In genomic region chr11:100631316-100631715, GRCh38 we compare ENCODE assay signal across 17 cellular contexts. TPM values are rescaled to one million over a fixed set of nuclear protein-coding genes. Genes with fewer than 3 reads are reported as not detected.
A peak's percentile ranks its signal among the peaks of the same experiment; 100 is the strongest.
DNase-seq lines count a peak whose midpoint lies in the region; ATAC-seq, FAIRE-seq and TF ChIP-seq lines count a peak whose summit lies in the region.
"Had no signal": no experiment of that assay in that cellular context is flagged by ENCODE, and none has a peak within 500 bp of the region (broad histone marks: within the 10 kb centered on the region; RNA-seq: fewer than 3 reads in every experiment).

No MANE protein-coding gene starts in this region.

- no peaks in the 10 kb centered on the region for H3F3A ChIP-seq in GM23338 (replicated peaks; ENCODE audit: low read depth)

- no peak overlapping the region for H4K8ac ChIP-seq in mesenchymal stem cell (ENCODE audit: low read length)

- no peaks in the 10 kb centered on the region for H3K79me1 ChIP-seq in mesenchymal stem cell (replicated peaks; ENCODE audit: low read length, poor library complexity, severe bottlenecking)

- H3K27me3 ChIP-seq in GM23338 (ENCODE audit: insufficient read depth) (no peaks in the 10 kb centered on the region), mesenchymal stem cell (ENCODE audit: control insufficient read depth in 1 of 2, insufficient read depth in 1 of 2, low read length in 2 of 2) (no peaks in the 10 kb centered on the region), small intestine (ENCODE audit: control insufficient read depth in 2 of 2, insufficient read depth in 2 of 2, low read length in 2 of 2) (no peaks in the 10 kb centered on the region)
- H3K27me3 ChIP-seq: BE2C had no signal

- no peak overlapping the region for H3K23ac ChIP-seq in mesenchymal stem cell (ENCODE audit: low read length in 2 of 2)

- no peak for FAIRE-seq in small intestine (lab: Jason Lieb, UNC)

- H2BK120ac ChIP-seq in mesenchymal stem cell (ENCODE audit: low read depth, low read length) = no peak overlapping the region

- H2BK15ac ChIP-seq in mesenchymal stem cell (ENCODE audit: low read depth, poor library complexity, severe bottlenecking) = no peak overlapping the region

- H3K4me1 Mint-ChIP-seq in GM23338 = peaks cover 4% of the 10 kb centered on the region; the same call in 2 of the 3 replicates
- no peaks in the 10 kb centered on the region for H3K4me1 Mint-ChIP-seq in activated naive CD4-positive, alpha-beta T cell treated with anti-CD3 and anti-CD28 coated beads for 36 hours (ENCODE audit: low read depth)

- H3K27ac Mint-ChIP-seq in GM23338 = no peak overlapping the region
- H3K27ac Mint-ChIP-seq in activated naive CD4-positive, alpha-beta T cell treated with anti-CD3 and anti-CD28 coated beads for 36 hours = no peak overlapping the region

- H4K91ac ChIP-seq in mesenchymal stem cell (ENCODE audit: low read length) = no peak overlapping the region

- no peak overlapping the region for H3K9ac ChIP-seq in mesenchymal stem cell (ENCODE audit: low read length)

- H2BK5ac ChIP-seq in mesenchymal stem cell (ENCODE audit: low read depth, low read length, poor library complexity, severe bottlenecking) = no peak overlapping the region

- no peaks in the 10 kb centered on the region for H3K36me3 Mint-ChIP-seq in GM23338 (ENCODE audit: low read depth)
- H3K36me3 Mint-ChIP-seq in activated naive CD4-positive, alpha-beta T cell treated with anti-CD3 and anti-CD28 coated beads for 36 hours (ENCODE audit: low read depth) = peaks cover 2% of the 10 kb centered on the region

- no peak overlapping the region for H3K4me3 Mint-ChIP-seq in GM23338
- no peak overlapping the region for H3K4me3 Mint-ChIP-seq in activated naive CD4-positive, alpha-beta T cell treated with anti-CD3 and anti-CD28 coated beads for 36 hours

- no peaks in the 10 kb centered on the region for H4K20me1 ChIP-seq in GM23338 (replicated peaks; ENCODE audit: insufficient read depth)

- H3K27me3 Mint-ChIP-seq in GM23338 (ENCODE audit: insufficient read depth, low read depth, poor library complexity) = no peaks in the 10 kb centered on the region
- no peaks in the 10 kb centered on the region for H3K27me3 Mint-ChIP-seq in activated naive CD4-positive, alpha-beta T cell treated with anti-CD3 and anti-CD28 coated beads for 36 hours (ENCODE audit: low read depth)

- no peak overlapping the region for H3K27ac ChIP-seq in GM23338 (ENCODE audit: low read depth)
- H3K27ac ChIP-seq in mesenchymal stem cell (ENCODE audit: low read length, poor library complexity, severe bottlenecking) = no peak overlapping the region
- peak overlapping the region; percentile 26 to 38 for H3K27ac ChIP-seq in small intestine (ENCODE audit: low read depth in 1 of 2, low read length in 1 of 2)
- H3K27ac ChIP-seq: HL-60 had no signal

- H3K36me3 ChIP-seq in GM23338 (ENCODE audit: insufficient read depth) = no peaks in the 10 kb centered on the region
- no peaks in the 10 kb centered on the region for H3K36me3 ChIP-seq in mesenchymal stem cell (ENCODE audit: control insufficient read depth in 1 of 2, insufficient read depth in 2 of 2, low read depth in 1 of 2, low read length in 2 of 2)
- H3K36me3 ChIP-seq in small intestine (ENCODE audit: control insufficient read depth in 2 of 2, insufficient read depth in 2 of 2, low read length in 2 of 2) = no peaks in the 10 kb centered on the region
- H3K36me3 ChIP-seq: BE2C had no signal

- no peak overlapping the region for H2AK5ac ChIP-seq in mesenchymal stem cell (ENCODE audit: low read length, severe bottlenecking)

- H3K4me1 ChIP-seq in GM23338 (ENCODE audit: insufficient read depth) (no peaks in the 10 kb centered on the region), mesenchymal stem cell (ENCODE audit: control insufficient read depth, insufficient read depth, low read depth, low read length) (peaks cover 2% of the 10 kb centered on the region), small intestine (ENCODE audit: control insufficient read depth in 2 of 2, insufficient read depth in 1 of 2, low read depth in 1 of 2, low read length in 1 of 2) (peaks cover 4 to 5% of the 10 kb centered on the region in 2 donors)

- H3K14ac ChIP-seq in mesenchymal stem cell (ENCODE audit: low read length in 2 of 2) = no peak overlapping the region

- H3K4ac ChIP-seq in mesenchymal stem cell (ENCODE audit: low read depth in 1 of 2, low read length in 2 of 2) = no peak overlapping the region

- H3K9me3 Mint-ChIP-seq in GM23338 = no peaks in the 10 kb centered on the region
- H3K9me3 Mint-ChIP-seq in activated naive CD4-positive, alpha-beta T cell treated with anti-CD3 and anti-CD28 coated beads for 36 hours = peaks cover 8% of the 10 kb centered on the region

- H3K18ac ChIP-seq in mesenchymal stem cell (ENCODE audit: low read depth in 1 of 2, low read length in 2 of 2) = no peak overlapping the region

- 63% methylated on average over 3 of the region's 3 CpGs for WGBS in mesenchymal stem cell
- WGBS in small intestine, 3 donors = 62 to 75% (median 64%) methylated on average over 3 of the region's 3 CpGs

- H3K79me2 ChIP-seq in GM23338 (replicated peaks; ENCODE audit: insufficient read depth) = no peaks in the 10 kb centered on the region

- H3K9me3 ChIP-seq in mesenchymal stem cell (ENCODE audit: control insufficient read depth, low read length) (no peaks in the 10 kb centered on the region), small intestine (ENCODE audit: control insufficient read depth, low read depth) (no peaks in the 10 kb centered on the region)
- H3K9me3 ChIP-seq: BE2C had no signal

- peaks cover 7% of the 10 kb centered on the region; the same call in 1 of the 2 replicates for H3K9me2 ChIP-seq in GM23338 (ENCODE audit: insufficient read depth)

- H3K4me2 ChIP-seq in GM23338 (no peak overlapping the region), mesenchymal stem cell (ENCODE audit: low read length, poor library complexity, severe bottlenecking) (no peak overlapping the region)

- intact Hi-C loops in activated naive CD4-positive, alpha-beta T cell treated with anti-CD3 and anti-CD28 coated beads for 36 hours (cut with micrococcal nuclease) = no loop called here

- ATAC-seq in GM23338 (no peak), HG03378 (IDR thresholded peaks at IDR 0.05; ENCODE audit: unreplicated experiment) (no peak)

- no peak overlapping the region for H3K4me3 ChIP-seq in GM23338
- H3K4me3 ChIP-seq in mesenchymal stem cell (ENCODE audit: insufficient read depth in 1 of 2, low read depth in 1 of 2, low read length in 2 of 2) = no peak overlapping the region
- peak overlapping the region in 1 of 2 donors; percentile 25 for H3K4me3 ChIP-seq in small intestine (ENCODE audit: low read depth in 1 of 2, low read length in 2 of 2)

- H2BK12ac ChIP-seq in mesenchymal stem cell (ENCODE audit: low read length in 2 of 2) = peak overlapping the region; percentile 34 to 75

- TF ChIP-seq CTCF in GM23338 (conservative IDR thresholded peaks at IDR 0.05; ENCODE audit: low read depth in 2 of 2) = no peak

- CTCF ChIA-PET in activated naive CD4-positive, alpha-beta T cell treated with anti-CD3 and anti-CD28 coated beads for 36 hours (lab: Charles Lee) = no interaction called here

- DNase-seq in GM23338 (ENCODE audit: low spot score) (no peak), NCI-H82 treated with DMSO at 0.1 percent for 48 hours (lab: John Stamatoyannopoulos, UW; ENCODE audit: unreplicated experiment) (peak; percentile 86), mesenchymal stem cell (no peak), small intestine (no peak), NCI-H2227 (lab: John Stamatoyannopoulos, UW; ENCODE audit: unreplicated experiment) (no peak)
- no peak for DNase-seq in activated naive CD4-positive, alpha-beta T cell treated with anti-CD3 and anti-CD28 coated beads for 36 hours
- DNase-seq: BE2C, DMS79 treated with DMSO at 0.1 percent for 48 hours, H7, NCI-H1105, NCI-H2029 treated with DMSO at 0.1 percent for 48 hours, NCI-H345, NCI-H774, Right ventricle myocardium superior had no signal

- H2AFZ ChIP-seq in GM23338 = peak overlapping the region; percentile 79; the same call in 1 of the 2 replicates
- no peak overlapping the region for H2AFZ ChIP-seq in mesenchymal stem cell (ENCODE audit: low read depth, low read length)

TF ChIP-seq in GM23338, 12 proteins besides CTCF, POLR2A, EP300 and RAD21 (continues in another document):
- TF ChIP-seq STAT1 (IDR thresholded peaks at IDR 0.05; ENCODE audit: unreplicated experiment) = no peak
- TF ChIP-seq, protein P1, sequence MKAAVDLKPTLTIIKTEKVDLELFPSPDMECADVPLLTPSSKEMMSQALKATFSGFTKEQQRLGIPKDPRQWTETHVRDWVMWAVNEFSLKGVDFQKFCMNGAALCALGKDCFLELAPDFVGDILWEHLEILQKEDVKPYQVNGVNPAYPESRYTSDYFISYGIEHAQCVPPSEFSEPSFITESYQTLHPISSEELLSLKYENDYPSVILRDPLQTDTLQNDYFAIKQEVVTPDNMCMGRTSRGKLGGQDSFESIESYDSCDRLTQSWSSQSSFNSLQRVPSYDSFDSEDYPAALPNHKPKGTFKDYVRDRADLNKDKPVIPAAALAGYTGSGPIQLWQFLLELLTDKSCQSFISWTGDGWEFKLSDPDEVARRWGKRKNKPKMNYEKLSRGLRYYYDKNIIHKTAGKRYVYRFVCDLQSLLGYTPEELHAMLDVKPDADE (IDR thresholded peaks at IDR 0.05) = no peak
- TF ChIP-seq NANOG (IDR thresholded peaks at IDR 0.05; ENCODE audit: borderline replicate concordance) = no peak
- TF ChIP-seq EZH2 (IDR thresholded peaks at IDR 0.05; ENCODE audit: low read depth, unreplicated experiment) = no peak
- no peak for TF ChIP-seq POLR2AphosphoS5 (IDR thresholded peaks at IDR 0.05; ENCODE audit: low read depth)
- no peak for TF ChIP-seq EZH2phosphoT487 (IDR thresholded peaks at IDR 0.05; ENCODE audit: unreplicated experiment)

RNA-seq across cellular contexts. Expression of gene ARHGAP42, which starts 55.8 kb away (rescaled TPM):
- total RNA-seq in GM23338 (2014; rRNA removed; shearing (Covaris generic)) = 32.2 and 35.7 TPM in 2 replicates
- polyA plus RNA-seq in GM23338 (2016; fragmentation: Nextera tagmentation; extraction: Ambion mirVana) (23.5 and 23.7 TPM in 2 replicates), small intestine (10 to 100 TPM in 2 of 3 donors, 1 to 10 TPM in 1; 4.3 to 17.0 (median 14.3) TPM)
- 13.3 TPM for polyA plus RNA-seq in mesenchymal stem cell (2013, experiment 1 of 2)
- 15.6 TPM for polyA plus RNA-seq in mesenchymal stem cell (2013, experiment 2 of 2)
- total RNA-seq in activated naive CD4-positive, alpha-beta T cell treated with anti-CD3 and anti-CD28 coated beads for 36 hours = not detected
- total RNA-seq: OCI-LY7 had no signal

Comparison
In these comparisons a context has a peak if more than half of its experiments do, and no peak if none do; other contexts are left out.
1. H3K27ac ChIP-seq: peak in small intestine (2 of 2); none in GM23338 (single experiment) and mesenchymal stem cell (single experiment).
2. RNA of gene ARHGAP42, which starts 55.8 kb away (total RNA-seq): 32.2 to 35.7 TPM in GM23338; not detected in activated naive CD4-positive, alpha-beta T cell treated with anti-CD3 and anti-CD28 coated beads for 36 hours; every median in the first group is over 10 times any median in the second.